In the genomic region with DNA sequence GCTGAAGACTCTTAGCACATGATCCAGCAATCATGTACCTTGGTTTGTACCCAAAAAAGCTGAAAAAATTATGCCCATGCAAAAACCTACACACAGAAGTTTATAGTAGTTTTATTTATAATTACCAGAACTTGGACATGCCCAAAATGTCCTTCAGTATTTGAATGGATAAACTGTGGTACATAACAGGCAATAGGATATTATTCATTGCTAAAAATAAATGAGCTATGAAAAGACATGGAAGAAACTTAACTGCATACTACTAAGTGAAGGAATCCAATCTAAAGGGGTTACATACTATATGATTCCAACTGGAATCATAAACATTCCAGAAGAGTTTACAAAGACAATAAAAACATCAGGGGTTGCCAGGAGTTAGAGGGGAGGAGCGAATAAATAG, we compare ENCODE assay signal across 20 cellular contexts.
"Had no signal": no experiment of that assay in that cellular context is flagged by ENCODE, and none has a peak within 500 bp of the region (broad histone marks: within the 10 kb centered on the region; RNA-seq: fewer than 3 reads in every experiment).

No MANE protein-coding gene starts in this region.

- H2AFZ ChIP-seq: hepatocyte had no signal

- H3K4me2 ChIP-seq: hepatocyte had no signal

- H3K27ac ChIP-seq: coronary artery, dorsolateral prefrontal cortex, esophagus muscularis mucosa, foreskin keratinocyte, hepatocyte, left lung, lower lobe of right lung had no signal

- H3K79me2 ChIP-seq: hepatocyte had no signal

- ATAC-seq: foreskin keratinocyte, left lung, lower lobe of right lung, mucosa of descending colon had no signal

- H3K4me1 ChIP-seq: esophagus muscularis mucosa, foreskin keratinocyte, left lung, lower lobe of right lung had no signal

- H3K9me3 ChIP-seq: esophagus muscularis mucosa, left lung, lower lobe of right lung, mucosa of descending colon had no signal

- H3K36me3 ChIP-seq: esophagus muscularis mucosa, left lung, lower lobe of right lung had no signal

- H3K27me3 ChIP-seq: dorsolateral prefrontal cortex, esophagus muscularis mucosa, foreskin keratinocyte, hepatocyte, left lung had no signal

- H3K4me3 ChIP-seq: coronary artery, dorsolateral prefrontal cortex, esophagus muscularis mucosa, hepatocyte, left lung, lower lobe of right lung, mucosa of descending colon had no signal

- DNase-seq: dermis blood vessel endothelial cell; dorsolateral prefrontal cortex; effector CD4-positive, alpha-beta T cell; effector memory CD4-positive, alpha-beta T cell; foreskin keratinocyte; glutamatergic neuron; head of caudate nucleus; hypothalamus; immature natural killer cell; islet precursor cell; kidney; kidney glomerular epithelial cell; left lung; lower lobe of right lung; mesenchymal stem cell; mucosa of descending colon; naive B cell had no signal
